ENCODE assay signal across 24 cellular contexts in genomic region chr17:82840431-82840831, GRCh38. TPM values are rescaled to one million over a fixed set of nuclear protein-coding genes. Genes with fewer than 3 reads are reported as not detected.
DNase-seq lines count a peak whose midpoint lies in the region; ATAC-seq and TF ChIP-seq lines count a peak whose summit lies in the region.
"Had no signal": no experiment of that assay in that cellular context is flagged by ENCODE, and none has a peak within 500 bp of the region (broad histone marks: within the 10 kb centered on the region; RNA-seq: fewer than 3 reads in every experiment).

No MANE protein-coding gene starts in this region.

- H3K9me3 ChIP-seq in adrenal gland (replicated peaks in 1 of 3) = no peaks in the 10 kb centered on the region
- H3K9me3 ChIP-seq: BE2C, lower lobe of right lung, MG63, upper lobe of left lung had no signal

- H3K4me3 Mint-ChIP-seq in chondrocyte (ENCODE audit: unreplicated experiment) = no peak overlapping the region
- H3K4me3 Mint-ChIP-seq in nephron = peak overlapping the region in 2 of 3 experiments; percentile 54 to 72
- H3K4me3 Mint-ChIP-seq: activated CD4-positive, alpha-beta T cell treated with anti-CD3 and anti-CD28 coated beads, Interleukin-2, amount 10 ng/mL, durations not matched to agents 7 days and 5 days had no signal

- H3K4me1 ChIP-seq in urinary bladder (ENCODE audit: insufficient read depth) = no peaks in the 10 kb centered on the region
- peaks cover 5 to 6% of the 10 kb centered on the region in 2 donors for H3K4me1 ChIP-seq in adrenal gland (replicated peaks in 1 of 2)
- H3K4me1 ChIP-seq: BE2C had no signal

- H3K27me3 Mint-ChIP-seq in chondrocyte (ENCODE audit: low read depth) = no peaks in the 10 kb centered on the region
- H3K27me3 Mint-ChIP-seq in nephron (ENCODE audit: low read depth) = no peaks in the 10 kb centered on the region
- H3K27me3 Mint-ChIP-seq: activated CD4-positive, alpha-beta T cell treated with anti-CD3 and anti-CD28 coated beads, Interleukin-2, amount 10 ng/mL, durations not matched to agents 7 days and 5 days had no signal

- TF ChIP-seq CTCF in chondrocyte (IDR thresholded peaks at IDR 0.05) (no peak), nephron (IDR thresholded peaks at IDR 0.05; ENCODE audit: unreplicated experiment in 3 of 3) (no peak), adrenal gland (IDR thresholded peaks at IDR 0.05) (no peak)

- DNase-seq in NCI-H1417 (lab: John Stamatoyannopoulos, UW) = peak in 2 of 3 experiments; percentile 7 to 50
- no peak for DNase-seq in NCI-H1417 treated with DMSO at 0.1 percent for 48 hours (lab: John Stamatoyannopoulos, UW)
- peak; percentile 60 for DNase-seq in chondrocyte (ENCODE audit: low spot score)
- DNase-seq in adrenal gland = no peak
- no peak for DNase-seq in amygdala (lab: John Stamatoyannopoulos, UW)
- DNase-seq: 8988T; activated CD4-positive, alpha-beta T cell treated with anti-CD3 and anti-CD28 coated beads, Interleukin-2, amount 10 ng/mL, durations not matched to agents 7 days and 5 days; activated CD8-positive, alpha-beta memory T cell treated with anti-CD3 and anti-CD28 coated beads, Interleukin-2, amount 50 U/mL, for 48 hours; activated effector memory CD4-positive, alpha-beta T cell treated with Interleukin-2 at 50 U/mL for 16 hours; BE2C; COR-L47; EL; IMR-90; lower lobe of right lung; MG63; NCI-H1694; Right ventricle myocardium superior; stimulated activated naive CD4-positive, alpha-beta T cell had no signal

- peaks cover 4% of the 10 kb centered on the region for H3K36me3 Mint-ChIP-seq in chondrocyte (ENCODE audit: low read depth)
- no peaks in the 10 kb centered on the region for H3K36me3 Mint-ChIP-seq in nephron (ENCODE audit: low read depth)

- H3K27me3 ChIP-seq in adrenal gland = no peaks in the 10 kb centered on the region
- H3K27me3 ChIP-seq: BE2C, MG63, upper lobe of left lung had no signal

- intact Hi-C loops in adrenal gland (cut with DNase I) = no loop called here

- H3K36me3 ChIP-seq in urinary bladder (ENCODE audit: insufficient read depth) (no peaks in the 10 kb centered on the region), adrenal gland (replicated peaks in 1 of 2) (no peaks in the 10 kb centered on the region)
- H3K36me3 ChIP-seq: BE2C, lower lobe of right lung, upper lobe of left lung had no signal

- TF ChIP-seq POLR2A in adrenal gland (IDR thresholded peaks at IDR 0.05) = no peak

- H3K27ac ChIP-seq in urinary bladder (ENCODE audit: low read depth) (peak overlapping the region; percentile 58), adrenal gland (no peak overlapping the region)

- H3K4me3 ChIP-seq in urinary bladder (ENCODE audit: low read depth, low read length) (no peak overlapping the region), adrenal gland (no peak overlapping the region)
- H3K4me3 ChIP-seq: MG63 had no signal

- no peak overlapping the region for H3K27ac Mint-ChIP-seq in chondrocyte (ENCODE audit: unreplicated experiment)
- peak overlapping the region; percentile 38 to 82 (median 70) for H3K27ac Mint-ChIP-seq in nephron
- H3K27ac Mint-ChIP-seq: activated CD4-positive, alpha-beta T cell treated with anti-CD3 and anti-CD28 coated beads, Interleukin-2, amount 10 ng/mL, durations not matched to agents 7 days and 5 days had no signal

- H3K4me1 Mint-ChIP-seq in chondrocyte (ENCODE audit: low read depth) (no peaks in the 10 kb centered on the region), nephron (peaks cover 39% of the 10 kb centered on the region)

- WGBS in urinary bladder = 85% methylated on average over 12 of the region's 12 CpGs
- 94 to 96% (median 95%) methylated on average over 5 to 12 of the region's 12 CpGs for WGBS in adrenal gland, 4 donors

- ATAC-seq in GM18517 (IDR thresholded peaks at IDR 0.05; ENCODE audit: unreplicated experiment) = no peak

- H3K9me3 Mint-ChIP-seq in chondrocyte (ENCODE audit: low read depth) (no peaks in the 10 kb centered on the region), nephron (no peaks in the 10 kb centered on the region)
- H3K9me3 Mint-ChIP-seq: activated CD4-positive, alpha-beta T cell treated with anti-CD3 and anti-CD28 coated beads, Interleukin-2, amount 10 ng/mL, durations not matched to agents 7 days and 5 days had no signal

RNA-seq across cellular contexts. Expression of gene ZNF750, which starts 0.6 kb away (rescaled TPM):
- total RNA-seq in chondrocyte = not detected in 3 replicates
- 3.1 TPM for total RNA-seq in urinary bladder
- 2.7 TPM for polyA plus RNA-seq in urinary bladder
- under 1 TPM in 2 of 8 donors, not detected in 6; 0.07 to 0.14 TPM for total RNA-seq in adrenal gland
- under 1 TPM in 2 of 3 donors, not detected in 1; 0.08 to 0.20 TPM for polyA plus RNA-seq in adrenal gland
- total RNA-seq: activated CD4-positive, alpha-beta T cell treated with anti-CD3 and anti-CD28 coated beads, Interleukin-2, amount 10 ng/mL, durations not matched to agents 7 days and 5 days; cardiac septum; IMR-90; osteoblast had no signal
- polyA plus RNA-seq: IMR-90 had no signal

Comparison
In these comparisons a context has a peak if more than half of its experiments do, and no peak if none do; other contexts are left out.
1. DNase-seq: peak in NCI-H1417 (2 of 3) and chondrocyte (single experiment); none in NCI-H1417 treated with DMSO at 0.1 percent for 48 hours (single experiment), adrenal gland (0 of 7) and amygdala (0 of 56).